16 cellular contexts compared by ENCODE assay signal in genomic region chr1:111599781-111600180, GRCh38. TPM values are rescaled to one million over a fixed set of nuclear protein-coding genes. Genes with fewer than 3 reads are reported as not detected.
DNase-seq lines count a peak whose midpoint lies in the region; ATAC-seq and TF ChIP-seq lines count a peak whose summit lies in the region.
"Had no signal": no experiment of that assay in that cellular context is flagged by ENCODE, and none has a peak within 500 bp of the region (broad histone marks: within the 10 kb centered on the region; RNA-seq: fewer than 3 reads in every experiment).

No MANE protein-coding gene starts in this region.

- TF ChIP-seq CTCF in SU-DHL-6 (IDR thresholded peaks at IDR 0.05; ENCODE audit: insufficient read depth, low read length, poor library complexity, severe bottlenecking): no peak
- no peak for TF ChIP-seq CTCF in endodermal cell (conservative IDR thresholded peaks at IDR 0.05)

- H3K9me2 ChIP-seq in SU-DHL-6 (replicated peaks; ENCODE audit: insufficient read depth, low read length): no peaks in the 10 kb centered on the region

- intact Hi-C loops in posterior vena cava (cut with DNase I): no loop called here

- H3K4me1 Mint-ChIP-seq in activated naive CD8-positive, alpha-beta T cell (ENCODE audit: low read depth): peaks cover 97% of the 10 kb centered on the region
- H3K4me1 Mint-ChIP-seq in endodermal cell: no peaks in the 10 kb centered on the region

- H3K9me3 ChIP-seq in SU-DHL-6 (ENCODE audit: insufficient read depth, low read length) (no peaks in the 10 kb centered on the region), endodermal cell (ENCODE audit: control insufficient read depth, low read length) (no peaks in the 10 kb centered on the region)
- H3K9me3 ChIP-seq: thoracic aorta had no signal

- H3K4me3 ChIP-seq in SU-DHL-6 (ENCODE audit: insufficient read depth, low read length, poor library complexity, severe bottlenecking) (no peak overlapping the region), endodermal cell (ENCODE audit: low read length) (no peak overlapping the region)
- H3K4me3 ChIP-seq: thoracic aorta had no signal

- H3K9me3 Mint-ChIP-seq in activated naive CD8-positive, alpha-beta T cell (ENCODE audit: low read depth): peaks cover 3% of the 10 kb centered on the region
- H3K9me3 Mint-ChIP-seq in endodermal cell: no peaks in the 10 kb centered on the region

- H3K36me3 ChIP-seq in SU-DHL-6 (ENCODE audit: low read length) (no peaks in the 10 kb centered on the region), endodermal cell (ENCODE audit: control insufficient read depth, insufficient read depth, low read length) (no peaks in the 10 kb centered on the region)
- H3K36me3 ChIP-seq: thoracic aorta, WERI-Rb-1 had no signal

- H3K9ac ChIP-seq in SU-DHL-6 (ENCODE audit: low read length): no peak overlapping the region
- no peak overlapping the region for H3K9ac ChIP-seq in endodermal cell (ENCODE audit: extremely low read depth, low read length, poor library complexity, severe bottlenecking)

- H3K27ac Mint-ChIP-seq in activated naive CD8-positive, alpha-beta T cell: peak overlapping the region; percentile 85
- no peak overlapping the region for H3K27ac Mint-ChIP-seq in endodermal cell

- H3K27me3 ChIP-seq in SU-DHL-6 (ENCODE audit: low read length): no peaks in the 10 kb centered on the region
- peaks cover 5% of the 10 kb centered on the region for H3K27me3 ChIP-seq in endodermal cell (ENCODE audit: control insufficient read depth, insufficient read depth, low read length, poor library complexity, severe bottlenecking)

- ATAC-seq in GM18517 (IDR thresholded peaks at IDR 0.05; ENCODE audit: unreplicated experiment): no peak
- ATAC-seq: left ventricle myocardium superior had no signal

- H3K4me2 ChIP-seq in SU-DHL-6 (ENCODE audit: low read depth, low read length, poor library complexity, severe bottlenecking): peak overlapping the region; percentile 69

- H3K4me1 ChIP-seq in endodermal cell (ENCODE audit: control insufficient read depth, insufficient read depth, low read length): no peaks in the 10 kb centered on the region

- H3K27ac ChIP-seq in SU-DHL-6 (ENCODE audit: low read depth, low read length) (peak overlapping the region; percentile 87), endodermal cell (ENCODE audit: low read depth, low read length) (no peak overlapping the region)
- H3K27ac ChIP-seq: thoracic aorta, WERI-Rb-1 had no signal

- peak; percentile 37 for DNase-seq in activated naive CD4-positive, alpha-beta T cell treated with Interleukin-2 at 50 U/mL for 16 hours
- no peak for DNase-seq in activated naive CD4-positive, alpha-beta T cell (lab: John Stamatoyannopoulos, UW)
- peak; percentile 61 for DNase-seq in stimulated activated CD8-positive, alpha-beta memory T cell treated with anti-CD3 and anti-CD28 coated beads, Interleukin-4, amount 100 ng/mL, for 48 hours
- no peak for DNase-seq in posterior vena cava (ENCODE audit: low spot score)
- no peak for DNase-seq in endodermal cell
- DNase-seq: DMS153; effector CD8-positive, alpha-beta T cell; left ventricle myocardium superior; NCI-H2171 treated with DMSO at 0.1 percent for 48 hours; NK-92 treated with Interleukin-12 subunit alpha and Interleukin-12 subunit beta, amount 100 ng/mL, for 24 hours; SHP77; WERI-Rb-1 had no signal

- WGBS in endodermal cell (ENCODE audit: insufficient coverage in 1 of 2, insufficient read length in 1 of 2), 2 experiments: 94 to 100% methylated on average over 3 to 6 of the region's 6 CpGs

- peaks cover 34% of the 10 kb centered on the region for H3F3A ChIP-seq in SU-DHL-6 (ENCODE audit: insufficient read depth)

- no peaks in the 10 kb centered on the region for H3K27me3 Mint-ChIP-seq in activated naive CD8-positive, alpha-beta T cell
- H3K27me3 Mint-ChIP-seq in endodermal cell (ENCODE audit: insufficient read depth): peaks cover 6% of the 10 kb centered on the region

- H3K36me3 Mint-ChIP-seq in activated naive CD8-positive, alpha-beta T cell: peaks cover 3% of the 10 kb centered on the region
- no peaks in the 10 kb centered on the region for H3K36me3 Mint-ChIP-seq in endodermal cell (ENCODE audit: low read depth)

- H3K79me2 ChIP-seq in SU-DHL-6 (ENCODE audit: insufficient read depth, low read length): no peaks in the 10 kb centered on the region

- peak overlapping the region; percentile 59 for H3K4me3 Mint-ChIP-seq in activated naive CD8-positive, alpha-beta T cell
- H3K4me3 Mint-ChIP-seq in endodermal cell: no peak overlapping the region

- H2AFZ ChIP-seq in SU-DHL-6 (ENCODE audit: low read depth, low read length, severe bottlenecking): peak overlapping the region; percentile 1

- no peaks in the 10 kb centered on the region for H4K20me1 ChIP-seq in SU-DHL-6 (ENCODE audit: low read depth, low read length)

RNA-seq across cellular contexts. Expression of gene RAP1A, which starts 19.8 kb away (rescaled TPM):
- total RNA-seq in posterior vena cava: 100 to 1,000 TPM; 187 to 227 TPM
- 10 to 100 TPM; 28.5 to 35.0 TPM for total RNA-seq in endodermal cell
- 40.5 TPM for polyA plus RNA-seq in endodermal cell (2013, experiment 1 of 2)
- polyA plus RNA-seq in endodermal cell (2013, experiment 2 of 2): 40.6 TPM

Comparison
In these comparisons a context has a peak if more than half of its experiments do, and no peak if none do; other contexts are left out.
1. DNase-seq: peak in activated naive CD4-positive, alpha-beta T cell treated with Interleukin-2 at 50 U/mL for 16 hours (single experiment) and stimulated activated CD8-positive, alpha-beta memory T cell treated with anti-CD3 and anti-CD28 coated beads, Interleukin-4, amount 100 ng/mL, for 48 hours (single experiment); none in activated naive CD4-positive, alpha-beta T cell (0 of 4), posterior vena cava (single experiment) and endodermal cell (single experiment).
2. RNA of gene RAP1A, which starts 19.8 kb away (total RNA-seq): 187 to 227 TPM in posterior vena cava; 28.5 to 35.0 TPM in endodermal cell; every median in the first group is over 4 times any median in the second.